ENCODE assay signal across 10 cellular contexts in the genomic region with DNA sequence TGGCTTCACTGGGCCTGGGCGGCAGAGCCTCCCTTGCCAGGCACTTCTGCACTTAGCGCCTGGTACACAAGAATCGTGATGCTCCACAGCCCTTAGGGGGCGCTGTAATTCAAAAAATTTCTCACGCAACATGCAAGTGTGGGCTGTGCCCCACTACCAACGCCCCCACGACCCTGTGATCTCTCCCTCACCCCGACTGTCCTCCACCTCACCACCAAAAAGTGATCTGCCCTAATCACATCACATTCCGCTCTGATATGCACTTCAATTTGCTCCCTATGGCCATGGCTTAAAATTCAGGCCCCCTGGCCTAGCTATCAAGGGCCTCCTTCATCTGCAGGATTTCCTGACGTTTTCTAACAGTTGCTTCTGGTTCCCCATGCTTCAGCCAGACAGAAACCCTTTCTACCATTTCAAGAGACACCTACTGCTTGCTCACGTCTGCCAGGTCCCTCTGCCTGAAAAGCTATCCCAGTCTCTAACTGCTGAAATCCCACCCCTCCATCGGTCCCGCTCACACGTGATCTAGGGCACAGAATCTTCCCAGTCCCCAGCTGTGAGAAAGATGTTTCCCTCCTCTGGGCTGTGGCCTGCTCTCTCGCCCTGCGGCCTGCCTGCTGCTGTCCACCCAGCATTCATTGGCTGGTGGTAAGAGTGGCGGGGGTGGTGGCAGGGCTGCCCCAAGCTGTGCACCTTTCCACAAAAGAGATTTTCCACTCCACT. TPM values are rescaled to one million over a fixed set of nuclear protein-coding genes. Genes with fewer than 3 reads are reported as not detected.
DNase-seq lines count a peak whose midpoint lies in the region; ATAC-seq, FAIRE-seq and TF ChIP-seq lines count a peak whose summit lies in the region.
"Had no signal": no experiment of that assay in that cellular context is flagged by ENCODE, and none has a peak within 500 bp of the region (broad histone marks: within the 10 kb centered on the region; RNA-seq: fewer than 3 reads in every experiment).

No MANE protein-coding gene starts in this region.

- no peak overlapping the region for H2AK5ac ChIP-seq in H1 (ENCODE audit: low read depth, low read length)

- H2BK12ac ChIP-seq in H1 (ENCODE audit: low read depth, low read length) = peak overlapping the region; percentile 65; the same call in 1 of the 2 replicates

- no peak for DNase-seq in MCF 10A (ENCODE audit: unreplicated experiment)
- no peak for DNase-seq in breast epithelium (ENCODE audit: low spot score in 2 of 2)
- peak; percentile 67 for DNase-seq in NB4 (ENCODE audit: low read depth)
- DNase-seq in H1 (ENCODE audit: low read depth in 1 of 2, low spot score in 2 of 2) = peak; percentile 27 to 79
- DNase-seq in type B pancreatic cell (ENCODE audit: extremely low spot score, unreplicated experiment) = no peak
- no peak for DNase-seq in NCI-H2227 (lab: John Stamatoyannopoulos, UW; ENCODE audit: unreplicated experiment)
- DNase-seq in mucosa of gallbladder (ENCODE audit: low spot score) = no peak
- DNase-seq in left cardiac atrium = no peak
- DNase-seq: colonic mucosa, MG63 had no signal

- WGBS in H1 (ENCODE audit: extremely low coverage in 1 of 2, insufficient coverage in 1 of 2, insufficient read length in 1 of 2, insufficient replicate concordance in 2 of 2, low coverage in 1 of 2, low lambda C conversion rate in 2 of 2, missing lambda C conversion rate in 1 of 2), 2 experiments = 50% methylated on average over 16 of the region's 17 CpGs; no CpG with 5 or more reads in 1 of the 2 experiments

- H3K36me3 Mint-ChIP-seq in MCF 10A (ENCODE audit: insufficient read depth, unreplicated experiment) = no peaks in the 10 kb centered on the region
- no peaks in the 10 kb centered on the region for H3K36me3 Mint-ChIP-seq in type B pancreatic cell

- no peaks in the 10 kb centered on the region; the same call in 1 of the 2 replicates for H3K79me1 ChIP-seq in H1 (ENCODE audit: low read depth, low read length)

- H3K27me3 ChIP-seq in breast epithelium (no peaks in the 10 kb centered on the region), H1 (replicated peaks in 1 of 4; ENCODE audit: control insufficient read depth in 3 of 4, extremely low read depth in 1 of 4, insufficient read depth in 3 of 4, low read length in 3 of 4) (no peaks in the 10 kb centered on the region)
- H3K27me3 ChIP-seq: colonic mucosa, MG63 had no signal

- H3K9me3 Mint-ChIP-seq in MCF 10A (ENCODE audit: unreplicated experiment) = no peaks in the 10 kb centered on the region
- H3K9me3 Mint-ChIP-seq in type B pancreatic cell = no peaks in the 10 kb centered on the region

- peak overlapping the region; percentile 47; the same call in 1 of the 2 replicates for H4K8ac ChIP-seq in H1 (ENCODE audit: extremely low read depth, insufficient read depth, low read length)

- no peaks in the 10 kb centered on the region for H3K79me2 ChIP-seq in H1 (ENCODE audit: control insufficient read depth in 1 of 2, insufficient read depth in 2 of 2, low read length in 2 of 2)

- no peak for FAIRE-seq in H1 (lab: Jason Lieb, UNC)

- no peak overlapping the region for H3K14ac ChIP-seq in H1 (ENCODE audit: insufficient read length)

- ATAC-seq in left cardiac atrium = no peak

- no peak overlapping the region for H3K9ac ChIP-seq in H1 (replicated peaks in 1 of 4; ENCODE audit: extremely low read depth in 1 of 4, low read depth in 3 of 4, low read length in 3 of 4)

- H3K23me2 ChIP-seq in H1 (ENCODE audit: low read depth, low read length) = no peaks in the 10 kb centered on the region

- peak overlapping the region; percentile 97; the same call in 1 of the 2 replicates for H2BK15ac ChIP-seq in H1 (ENCODE audit: low read length)

- H2AFZ ChIP-seq in H1 (ENCODE audit: low read length) = no peak overlapping the region

- CTCF ChIA-PET in MCF 10A (lab: Yijun Ruan, JAX) = interaction anchor here (0.6 to 0.7 kb wide), 3 partner anchors 14 to 1395 kb away, joined by 3 read pairs; no protein-coding TSS in a partner anchor
- CTCF ChIA-PET in H1 (lab: Charles Lee; ENCODE audit: partially characterized antibody) = interaction anchor here (0.6 to 4.5 kb wide), 35 partner anchors 8 to 507 kb away, joined by 3 to 39 read pairs (median 3); no protein-coding TSS in a partner anchor

- TF ChIP-seq POLR2A in breast epithelium (IDR thresholded peaks at IDR 0.05) (no peak), NB4 (IDR thresholded peaks at IDR 0.05; ENCODE audit: extremely low read depth, insufficient read length) (no peak), H1 (IDR thresholded peaks at IDR 0.05; ENCODE audit: control extremely low read depth in 1 of 2, low read depth in 2 of 2, low read length in 2 of 2) (no peak)

- H2BK120ac ChIP-seq in H1 (replicated peaks; ENCODE audit: low read depth, low read length) = no peak overlapping the region

- H3K4me1 Mint-ChIP-seq in MCF 10A (ENCODE audit: insufficient read depth, unreplicated experiment) (peaks cover 16% of the 10 kb centered on the region), type B pancreatic cell (ENCODE audit: unreplicated experiment) (peaks cover 30% of the 10 kb centered on the region)

- no peaks in the 10 kb centered on the region for H3K36me3 ChIP-seq in breast epithelium
- H3K36me3 ChIP-seq in H1 (ENCODE audit: control insufficient read depth in 2 of 4, insufficient read depth in 4 of 4, low read length in 3 of 4) = no peaks in the 10 kb centered on the region
- H3K36me3 ChIP-seq: colonic mucosa, MG63 had no signal

- peak; percentile 51 to 66 for TF ChIP-seq RAD21 in H1 (IDR thresholded peaks at IDR 0.05 in 1 of 2, conservative IDR thresholded peaks at IDR 0.05 in 1 of 2; ENCODE audit: low read depth in 2 of 2, low read length in 2 of 2)

- no peak overlapping the region for H3K4ac ChIP-seq in H1 (replicated peaks; ENCODE audit: insufficient read length, low read depth, low read length)

- POLR2A ChIA-PET in MCF 10A (lab: Yijun Ruan, JAX) (no interaction called here), H1 (lab: Charles Lee; ENCODE audit: partially characterized antibody) (no interaction called here)

- intact Hi-C loops in MCF 10A (cut with micrococcal nuclease) = no loop called here
- intact Hi-C loops in breast epithelium (cut with DNase I; ENCODE audit: low total_unique reads) = no loop called here
- intact Hi-C loops in left cardiac atrium (cut with DNase I) = no loop called here

- H3K9me3 ChIP-seq in breast epithelium (no peaks in the 10 kb centered on the region), H1 (ENCODE audit: insufficient read depth in 2 of 2, low read depth in 1 of 2, low read length in 1 of 2) (no peaks in the 10 kb centered on the region)
- H3K9me3 ChIP-seq: colonic mucosa, MG63 had no signal

- no peak overlapping the region for H3K56ac ChIP-seq in H1 (replicated peaks; ENCODE audit: insufficient read length, low read depth, low read length)

- H3K18ac ChIP-seq in H1 (ENCODE audit: extremely low read depth, low read length) = peak overlapping the region; percentile 68; the same call in 1 of the 2 replicates

- no peak overlapping the region for H3K4me3 ChIP-seq in breast epithelium
- H3K4me3 ChIP-seq in NB4 (ENCODE audit: low read depth, low read length) = no peak overlapping the region
- H3K4me3 ChIP-seq in H1 (ENCODE audit: extremely low read depth in 1 of 4, insufficient read depth in 2 of 4, low read depth in 3 of 4, low read length in 4 of 4) = no peak overlapping the region
- H3K4me3 ChIP-seq: colonic mucosa, MG63 had no signal

- H4K20me1 ChIP-seq in H1 (replicated peaks in 1 of 2; ENCODE audit: control insufficient read depth in 1 of 2, insufficient read depth in 2 of 2, low read length in 2 of 2) = no peaks in the 10 kb centered on the region

- no peak overlapping the region for H4K5ac ChIP-seq in H1 (ENCODE audit: insufficient read length, low read depth, low read length)

- no peak overlapping the region for H3K23ac ChIP-seq in H1 (ENCODE audit: insufficient read length)

- no peak overlapping the region for H3K27ac Mint-ChIP-seq in MCF 10A (ENCODE audit: low read depth, unreplicated experiment)
- peak overlapping the region; percentile 21 for H3K27ac Mint-ChIP-seq in type B pancreatic cell

- H3K27ac ChIP-seq in breast epithelium (no peak overlapping the region), H1 (ENCODE audit: low read depth, low read length) (no peak overlapping the region)
- H3K27ac ChIP-seq: colonic mucosa had no signal

- H3K4me1 ChIP-seq in breast epithelium (no peaks in the 10 kb centered on the region), H1 (replicated peaks in 1 of 4; ENCODE audit: control insufficient read depth in 3 of 4, insufficient read depth in 4 of 4, low read length in 3 of 4) (peaks cover 6 to 16% (median 9%) of the 10 kb centered on the region in 4 experiments)
- H3K4me1 ChIP-seq: colonic mucosa had no signal

- H3K4me3 Mint-ChIP-seq in MCF 10A (ENCODE audit: unreplicated experiment) = no peak overlapping the region
- H3K4me3 Mint-ChIP-seq in type B pancreatic cell = no peak overlapping the region

- H3K27me3 Mint-ChIP-seq in MCF 10A (ENCODE audit: insufficient read depth, unreplicated experiment) (peaks cover 1% of the 10 kb centered on the region), type B pancreatic cell (peaks cover 12% of the 10 kb centered on the region)

- TF ChIP-seq CTCF in MCF 10A (IDR thresholded peaks at IDR 0.05; ENCODE audit: unreplicated experiment) (peak; percentile 27), breast epithelium (IDR thresholded peaks at IDR 0.05) (no peak), NB4 (IDR thresholded peaks at IDR 0.05; ENCODE audit: low read depth, low read length) (peak; percentile 59), H1 (IDR thresholded peaks at IDR 0.05; ENCODE audit: control extremely low read depth in 1 of 3, insufficient read depth in 1 of 3, low read depth in 1 of 3, low read length in 3 of 3) (peak; percentile 67 to 84 (median 74)), type B pancreatic cell (conservative IDR thresholded peaks at IDR 0.05) (peak; percentile 64)

- H2BK5ac ChIP-seq in H1 (ENCODE audit: low read depth, low read length) = peak overlapping the region; percentile 30; the same call in 1 of the 2 replicates

- no peak for TF ChIP-seq EP300 in H1 (IDR thresholded peaks at IDR 0.05; ENCODE audit: borderline replicate concordance in 1 of 2, low read depth in 2 of 2, low read length in 2 of 2)

- 0 out of 2 replicates have a peak overlapping the region, but pooled peaks have one; percentile 81 for H2BK20ac ChIP-seq in H1 (ENCODE audit: low read length)

- BruUV-seq in MCF 10A (replicated peaks; lab: Mats Ljungman, UMichigan) = no TSS peak

- no peak overlapping the region for H4K91ac ChIP-seq in H1 (replicated peaks; ENCODE audit: insufficient read length, low read length)

- peak overlapping the region; percentile 14 to 21; a peak in 1 of 4 replicates for H3K4me2 ChIP-seq in H1 (ENCODE audit: insufficient read depth in 1 of 2, low read depth in 2 of 2, low read length in 2 of 2)

RNA-seq across cellular contexts. Expression of a gene that starts 27.9 kb away (rescaled TPM):
- total RNA-seq in MCF 10A (2022) (not detected in 2 replicates), breast epithelium (10 to 100 TPM in 2 of 3 donors, 1 to 10 TPM in 1; 7.5 to 56.0 (median 42.6) TPM), type B pancreatic cell (ENCODE audit: low replicate concordance) (4.3 and 5.4 TPM in 2 replicates), mucosa of gallbladder (33.2 TPM), left cardiac atrium (10 to 100 TPM; 43.8 to 88.2 TPM)
- total RNA-seq in H1 (2021; fragmentation: NEBNext Ultra II Directional; extraction: Animal tissue kit (Norgen Biotek cat#: 25700)) = 0.44 and 0.99 TPM in 2 replicates
- 1.9 and 2.0 TPM in 2 replicates for polyA plus RNA-seq in H1 (2011; rRNA removed)
- 1.0 TPM for polyA plus RNA-seq in H1 (2011; cell fraction: cytosol; rRNA removed)
- polyA plus RNA-seq in H1 (2011; cell fraction: nucleus; rRNA removed) = 0.88 TPM
- polyA plus RNA-seq in H1 (2012, experiment 1 of 2) = 1.0 to 3.3 TPM (median 1.7 TPM) in 4 replicates
- polyA plus RNA-seq in H1 (2012, experiment 2 of 2) = 1.0 TPM
- 1.1 TPM for polyA plus RNA-seq in H1 (2013, experiment 1 of 2)
- polyA plus RNA-seq in H1 (2013, experiment 2 of 2) = 1.2 TPM
- 0.95 and 1.2 TPM in 2 replicates for polyA minus RNA-seq in H1 (2011; rRNA and poly(A)+ RNA removed)
- 1.2 TPM for polyA minus RNA-seq in H1 (2011; cell fraction: cytosol; rRNA and poly(A)+ RNA removed)
- polyA minus RNA-seq in H1 (2011; cell fraction: nucleus; rRNA and poly(A)+ RNA removed) = 0.50 TPM

Comparison
In these comparisons a context has a peak if more than half of its experiments do, and no peak if none do; other contexts are left out.
1. CTCF ChIP-seq: peak in MCF 10A (single experiment), NB4 (single experiment), H1 (3 of 3) and type B pancreatic cell (single experiment); none in breast epithelium (0 of 3).
2. DNase-seq: peak in NB4 (single experiment) and H1 (2 of 2); none in MCF 10A (single experiment), breast epithelium (0 of 2), type B pancreatic cell (single experiment), NCI-H2227 (single experiment), mucosa of gallbladder (single experiment) and left cardiac atrium (single experiment).